ENCODE assay signal across 8 cellular contexts in genomic region chr16:3264137-3265036, GRCh38. TPM values are rescaled to one million over a fixed set of nuclear protein-coding genes. Genes with fewer than 3 reads are reported as not detected.
A peak's percentile ranks its signal among the peaks of the same experiment; 100 is the strongest.
DNase-seq lines count a peak whose midpoint lies in the region; ATAC-seq and TF ChIP-seq lines count a peak whose summit lies in the region.

No MANE protein-coding gene starts in this region.

- peaks cover 5% of the 10 kb centered on the region for H3K9me3 Mint-ChIP-seq in activated T-cell treated with anti-CD3 and anti-CD28 coated beads, Interleukin-2, amount 50 U/mL, for 24 hours

- H3K9me3 ChIP-seq in esophagus (ENCODE audit: control insufficient read depth in 2 of 2, insufficient read depth in 1 of 2, low read depth in 1 of 2, low read length in 1 of 2) (peaks cover 3 to 5% of the 10 kb centered on the region in 2 donors), muscle layer of duodenum (ENCODE audit: control insufficient read depth in 1 of 2, low read length in 2 of 2) (peaks cover 0 to 3% of the 10 kb centered on the region in 2 donors)

- DNase-seq in DMS153 treated with DMSO at 0.1 percent for 48 hours (lab: John Stamatoyannopoulos, UW; ENCODE audit: unreplicated experiment) (peak; percentile 94), OCI-M2 (lab: John Stamatoyannopoulos, UW; ENCODE audit: unreplicated experiment) (peak; percentile 73)
- DNase-seq in activated T-cell treated with anti-CD3 and anti-CD28 coated beads, Interleukin-2, amount 50 U/mL, for 24 hours = peak; percentile 98
- DNase-seq in stimulated activated CD8-positive, alpha-beta memory T cell treated with anti-CD3 and anti-CD28 coated beads, Interleukin-7, amount 100 ng/mL, for 4 hours (ENCODE audit: low read depth in 2 of 2) = peak; percentile 95 to 99

- H3K27ac Mint-ChIP-seq in activated T-cell treated with anti-CD3 and anti-CD28 coated beads, Interleukin-2, amount 50 U/mL, for 24 hours = peak overlapping the region; percentile 95

- no peaks in the 10 kb centered on the region for H3K27me3 Mint-ChIP-seq in activated T-cell treated with anti-CD3 and anti-CD28 coated beads, Interleukin-2, amount 50 U/mL, for 24 hours

- peak; percentile 85 for ATAC-seq in GM21576 (IDR thresholded peaks at IDR 0.05; ENCODE audit: unreplicated experiment)

- peaks cover 41% of the 10 kb centered on the region for H3K4me1 Mint-ChIP-seq in activated T-cell treated with anti-CD3 and anti-CD28 coated beads, Interleukin-2, amount 50 U/mL, for 24 hours (ENCODE audit: low read depth)

- H3K27me3 ChIP-seq in esophagus (ENCODE audit: control insufficient read depth in 1 of 2, insufficient read depth in 2 of 2, low read length in 2 of 2) (no peaks in the 10 kb centered on the region), muscle layer of duodenum (ENCODE audit: low read depth, low read length) (no peaks in the 10 kb centered on the region)

- H3K36me3 ChIP-seq in esophagus (ENCODE audit: control insufficient read depth in 2 of 2, insufficient read depth in 2 of 2, low read length in 1 of 2) (peaks cover 0 to 5% of the 10 kb centered on the region in 2 donors), muscle layer of duodenum (ENCODE audit: control insufficient read depth in 1 of 2, insufficient read depth in 2 of 2, low read length in 2 of 2) (peaks cover 0 to 17% of the 10 kb centered on the region in 2 donors)

- 1 to 2% methylated on average over 77 of the region's 77 CpGs for WGBS in esophagus, 2 donors

- no peak for TF ChIP-seq EP300 in Ishikawa (IDR thresholded peaks at IDR 0.05; ENCODE audit: borderline replicate concordance)

- H3K27ac ChIP-seq in esophagus (ENCODE audit: low read depth in 2 of 2, low read length in 1 of 2) (peak overlapping the region; percentile 97 to 100), muscle layer of duodenum (ENCODE audit: low read length) (peak overlapping the region; percentile 90)

- TF ChIP-seq RAD21 in Ishikawa (IDR thresholded peaks at IDR 0.05; ENCODE audit: low read depth) = no peak

- peaks cover 41% of the 10 kb centered on the region for H3K36me3 Mint-ChIP-seq in activated T-cell treated with anti-CD3 and anti-CD28 coated beads, Interleukin-2, amount 50 U/mL, for 24 hours (ENCODE audit: low read depth)

- H3K4me3 ChIP-seq in esophagus (ENCODE audit: low read depth in 1 of 2, low read length in 2 of 2) (peak overlapping the region; percentile 76 to 85), muscle layer of duodenum (ENCODE audit: low read depth in 1 of 2, low read length in 2 of 2) (peak overlapping the region; percentile 65 to 80)

- H3K4me1 ChIP-seq in esophagus (ENCODE audit: control insufficient read depth in 2 of 2, insufficient read depth in 2 of 2, low read length in 1 of 2) (no peaks in the 10 kb centered on the region), muscle layer of duodenum (ENCODE audit: control insufficient read depth in 1 of 2, insufficient read depth in 2 of 2, low read length in 2 of 2) (no peaks in the 10 kb centered on the region)

- H3K4me3 Mint-ChIP-seq in activated T-cell treated with anti-CD3 and anti-CD28 coated beads, Interleukin-2, amount 50 U/mL, for 24 hours = peak overlapping the region; percentile 81

TF ChIP-seq in Ishikawa, 13 proteins besides CTCF, POLR2A, EP300 and RAD21:
- TF ChIP-seq NFIC (IDR thresholded peaks at IDR 0.05) = no peak
- peak; percentile 53 for TF ChIP-seq TAF1 (IDR thresholded peaks at IDR 0.05; ENCODE audit: low read depth)
- TF ChIP-seq MAX (IDR thresholded peaks at IDR 0.05) = peak; percentile 99
- TF ChIP-seq TCF12 (IDR thresholded peaks at IDR 0.05; ENCODE audit: low read depth) = peak; percentile 45; the same call in 1 of the 2 replicates
- TF ChIP-seq FOXM1 (IDR thresholded peaks at IDR 0.05; ENCODE audit: borderline replicate concordance, low read depth) = no peak
- peak; percentile 72 for TF ChIP-seq USF1 (IDR thresholded peaks at IDR 0.05)
- TF ChIP-seq CREB1 (IDR thresholded peaks at IDR 0.05; ENCODE audit: low read depth) = peak; percentile 65; the same call in 1 of the 2 replicates
- no peak for TF ChIP-seq YY1 (IDR thresholded peaks at IDR 0.05; ENCODE audit: low read depth)
- no peak for TF ChIP-seq TEAD4 (IDR thresholded peaks at IDR 0.05)
- no peak for TF ChIP-seq CEBPB (IDR thresholded peaks at IDR 0.05)
- TF ChIP-seq REST (IDR thresholded peaks at IDR 0.05; ENCODE audit: low read depth) = 0 out of 2 replicates have a peak, but pooled peaks have one; percentile 8
- TF ChIP-seq ZBTB7A (IDR thresholded peaks at IDR 0.05; ENCODE audit: low read depth) = peak; percentile 77; the same call in 1 of the 2 replicates
- TF ChIP-seq EGR1 (IDR thresholded peaks at IDR 0.05) = no peak

RNA-seq across cellular contexts. Expression of gene MEFV, which starts 8.0 kb away (rescaled TPM):
- polyA plus RNA-seq in esophagus = under 1 TPM; 0.07 to 0.14 TPM

RNA-seq across cellular contexts. Expression of gene ZNF263, which starts 18.9 kb away (rescaled TPM):
- polyA plus RNA-seq in esophagus = 10 to 100 TPM in 1 of 2 donors, 1 to 10 TPM in 1; 7.9 to 12.7 TPM

RNA-seq across cellular contexts. Expression of gene ZNF200, which starts 29.4 kb away (rescaled TPM):
- 1 to 10 TPM; 2.6 to 2.8 TPM for polyA plus RNA-seq in esophagus

RNA-seq across cellular contexts. Expression of gene TIGD7, which starts 40.8 kb away (rescaled TPM):
- polyA plus RNA-seq in esophagus = 1 to 10 TPM in 1 of 2 donors, under 1 TPM in 1; 0.99 to 1.5 TPM

RNA-seq across cellular contexts. Expression of gene ZNF75A, which starts 40.9 kb away (rescaled TPM):
- polyA plus RNA-seq in esophagus = 10 to 100 TPM in 1 of 2 donors, 1 to 10 TPM in 1; 9.1 to 16.9 TPM

Comparison
In these comparisons a context has a peak if more than half of its experiments do, and no peak if none do; other contexts are left out.
1. Peak in every context shown above with its lines: DNase-seq, ATAC-seq, H3K4me3 ChIP-seq and H3K27ac ChIP-seq.